17 cellular contexts compared by ENCODE assay signal in the genomic region with DNA sequence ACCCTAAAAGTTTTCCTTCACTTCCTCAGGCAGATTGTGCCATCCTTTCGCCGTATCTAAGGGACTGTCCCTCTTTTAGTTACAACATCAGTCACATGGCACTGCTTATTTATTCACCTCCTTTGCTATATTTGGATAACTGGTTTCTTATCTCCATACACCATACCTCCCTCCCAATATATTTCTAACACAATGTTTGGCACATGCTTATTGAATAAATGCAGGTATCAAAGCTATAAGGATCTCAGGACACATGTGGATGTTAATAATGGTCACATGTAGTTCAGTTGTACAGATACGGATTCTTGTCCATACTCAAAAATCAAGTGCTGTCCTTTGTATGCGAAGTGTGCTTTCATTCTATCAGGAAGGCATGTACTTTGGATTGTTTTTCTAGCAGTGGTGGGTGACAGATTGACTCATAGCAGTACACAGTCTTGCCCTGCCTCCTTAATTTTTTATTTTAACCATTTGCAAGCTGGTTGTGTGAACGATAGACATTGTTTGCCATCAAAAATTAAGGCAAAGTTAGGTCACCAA.
A peak's percentile ranks its signal among the peaks of the same experiment; 100 is the strongest.
DNase-seq lines count a peak whose midpoint lies in the region; ATAC-seq and TF ChIP-seq lines count a peak whose summit lies in the region.
"Had no signal": no experiment of that assay in that cellular context is flagged by ENCODE, and none has a peak within 500 bp of the region (broad histone marks: within the 10 kb centered on the region; RNA-seq: fewer than 3 reads in every experiment).

No MANE protein-coding gene starts in this region.

- H2AFZ ChIP-seq in hepatocyte = no peak overlapping the region

- peaks cover 21% of the 10 kb centered on the region for H3K36me3 Mint-ChIP-seq in CD4-positive, alpha-beta T cell (ENCODE audit: low read depth)
- H3K36me3 Mint-ChIP-seq in T-helper 17 cell (ENCODE audit: low read depth) = peaks cover 2% of the 10 kb centered on the region

- H3K36me3 ChIP-seq in hepatocyte (replicated peaks; ENCODE audit: insufficient read depth, low read depth) (no peaks in the 10 kb centered on the region), Peyer's patch (no peaks in the 10 kb centered on the region), psoas muscle (ENCODE audit: insufficient read depth in 1 of 2, low read depth in 1 of 2) (no peaks in the 10 kb centered on the region)
- H3K36me3 ChIP-seq: breast epithelium had no signal

- POLR2A ChIA-PET in CD4-positive, alpha-beta T cell (lab: Charles Lee) = interaction anchor here (0.8 to 1.0 kb wide), 2 partner anchors 11 to 457 kb away, joined by 3 read pairs; no protein-coding TSS in a partner anchor

- no peaks in the 10 kb centered on the region for H3K9me3 Mint-ChIP-seq in CD4-positive, alpha-beta T cell
- H3K9me3 Mint-ChIP-seq: activated T-helper 2 cell treated with anti-CD3 and anti-CD28 coated beads, Interferon-gamma antibody, Interleukin-2, Interleukin-4, amounts not matched to agents 10 μg/mL and 5 μg/mL and 100 μg/mL, durations not matched to agents 14 hours and 24 hours and 36 hours; T-helper 2 cell treated with Interferon-gamma antibody and Interleukin-4, amounts not matched to agents 5 μg/mL and 100 μg/mL, for 36 hours had no signal

- peak overlapping the region; percentile 5 for H3K27ac Mint-ChIP-seq in CD4-positive, alpha-beta T cell
- H3K27ac Mint-ChIP-seq in T-helper 17 cell = peak overlapping the region; percentile 97
- H3K27ac Mint-ChIP-seq: activated T-helper 2 cell treated with anti-CD3 and anti-CD28 coated beads, Interferon-gamma antibody, Interleukin-2, Interleukin-4, amounts not matched to agents 10 μg/mL and 5 μg/mL and 100 μg/mL, durations not matched to agents 14 hours and 24 hours and 36 hours; B cell had no signal

- H3K4me2 ChIP-seq in hepatocyte = no peak overlapping the region

- no peak for DNase-seq in CD4-positive, alpha-beta T cell
- DNase-seq in Daoy (ENCODE audit: low read depth) (peak; percentile 15), T-helper 17 cell (no peak), hepatocyte (ENCODE audit: low spot score) (peak; percentile 5), Peyer's patch (no peak), psoas muscle (no peak)
- DNase-seq in stimulated activated CD4-positive, alpha-beta T cell treated with anti-CD3 and anti-CD28 coated beads, Interleukin-2, amount 100 ng/mL, for 48 hours = no peak
- no peak for DNase-seq in NK-92 treated with Interleukin-12 subunit alpha and Interleukin-12 subunit beta, amount 100 ng/mL, for 24 hours (lab: John Stamatoyannopoulos, UW)
- DNase-seq: effector CD8-positive, alpha-beta T cell; midbrain; NCI-H1105; NCI-H226; stimulated activated CD4-positive, alpha-beta T cell treated with anti-CD3 and anti-CD28 coated beads, Interleukin-12 subunit alpha, Interleukin-12 subunit beta, amount 100 ng/mL, for 4 hours had no signal

- no peak for ATAC-seq in CD4-positive, alpha-beta T cell (ENCODE audit: poor library complexity)
- no peak for ATAC-seq in T-helper 17 cell
- no peak for ATAC-seq in psoas muscle

- no peak overlapping the region for H3K4me3 Mint-ChIP-seq in CD4-positive, alpha-beta T cell
- H3K4me3 Mint-ChIP-seq in T-helper 17 cell = peak overlapping the region; percentile 52
- H3K4me3 Mint-ChIP-seq: B cell; T-helper 2 cell treated with Interferon-gamma antibody and Interleukin-4, amounts not matched to agents 5 μg/mL and 100 μg/mL, for 36 hours had no signal

- H3K9me2 ChIP-seq in hepatocyte (replicated peaks; ENCODE audit: insufficient read depth) = no peaks in the 10 kb centered on the region

- CTCF ChIA-PET in CD4-positive, alpha-beta T cell (lab: Charles Lee) = no interaction called here

- 65% methylated on average over 5 of the region's 5 CpGs for WGBS in hepatocyte (ENCODE audit: low lambda C conversion rate, missing lambda C conversion rate)
- 73 to 88% (median 80%) methylated on average over 5 of the region's 5 CpGs for WGBS in psoas muscle, 3 donors

- TF ChIP-seq POLR2A in Peyer's patch (IDR thresholded peaks at IDR 0.05) = no peak

- intact Hi-C loops in CD4-positive, alpha-beta T cell (cut with DNase I, micrococcal nuclease) = loop anchor here in 1 of 2 experiments (10.0 kb wide), 1 partner anchor 234 kb away; no protein-coding TSS in a partner anchor
- intact Hi-C loops in psoas muscle (cut with DNase I) = no loop called here

- TF ChIP-seq CTCF in CD4-positive, alpha-beta T cell (IDR thresholded peaks at IDR 0.05) = no peak
- TF ChIP-seq CTCF in hepatocyte (IDR thresholded peaks at IDR 0.05; ENCODE audit: poor library complexity) (no peak), Peyer's patch (IDR thresholded peaks at IDR 0.05) (no peak), psoas muscle (IDR thresholded peaks at IDR 0.05) (no peak)

- no peak overlapping the region for H3K27ac ChIP-seq in CD4-positive, alpha-beta T cell (ENCODE audit: low read depth, low read length)
- H3K27ac ChIP-seq in hepatocyte (no peak overlapping the region), Peyer's patch (no peak overlapping the region), psoas muscle (no peak overlapping the region)
- H3K27ac ChIP-seq: breast epithelium had no signal

- H3K4me3 ChIP-seq in hepatocyte (no peak overlapping the region), Peyer's patch (no peak overlapping the region), psoas muscle (no peak overlapping the region)
- H3K4me3 ChIP-seq: breast epithelium had no signal

- no peaks in the 10 kb centered on the region for H3K9me3 ChIP-seq in CD4-positive, alpha-beta T cell (ENCODE audit: control insufficient read depth, low read length)
- H3K9me3 ChIP-seq in T-helper 17 cell (ENCODE audit: control insufficient read depth, low read length, poor library complexity, severe bottlenecking) (no peaks in the 10 kb centered on the region), hepatocyte (ENCODE audit: low read depth) (no peaks in the 10 kb centered on the region), Peyer's patch (no peaks in the 10 kb centered on the region), psoas muscle (no peaks in the 10 kb centered on the region)
- H3K9me3 ChIP-seq: breast epithelium had no signal

- no peaks in the 10 kb centered on the region for H3K27me3 ChIP-seq in CD4-positive, alpha-beta T cell (ENCODE audit: control insufficient read depth, insufficient read depth, low read length)
- no peaks in the 10 kb centered on the region for H3K27me3 ChIP-seq in hepatocyte
- H3K27me3 ChIP-seq in Peyer's patch = no peaks in the 10 kb centered on the region
- no peaks in the 10 kb centered on the region for H3K27me3 ChIP-seq in psoas muscle (ENCODE audit: insufficient read depth in 3 of 3, low read length in 2 of 3)
- H3K27me3 ChIP-seq: breast epithelium had no signal

- H3K79me2 ChIP-seq in hepatocyte = no peaks in the 10 kb centered on the region

- H3K4me1 ChIP-seq in hepatocyte (ENCODE audit: insufficient read depth) (peaks cover 6% of the 10 kb centered on the region), Peyer's patch (no peaks in the 10 kb centered on the region), psoas muscle (no peaks in the 10 kb centered on the region)
- H3K4me1 ChIP-seq: breast epithelium had no signal

- no peaks in the 10 kb centered on the region for H3K27me3 Mint-ChIP-seq in CD4-positive, alpha-beta T cell
- no peaks in the 10 kb centered on the region for H3K27me3 Mint-ChIP-seq in T-helper 17 cell
- H3K27me3 Mint-ChIP-seq: B cell had no signal

- peaks cover 55% of the 10 kb centered on the region for H3K4me1 Mint-ChIP-seq in CD4-positive, alpha-beta T cell (ENCODE audit: low read depth)
- H3K4me1 Mint-ChIP-seq in T-helper 17 cell = peaks cover 28% of the 10 kb centered on the region
- H3K4me1 Mint-ChIP-seq: B cell had no signal

- no peaks in the 10 kb centered on the region for H4K20me1 ChIP-seq in hepatocyte (ENCODE audit: insufficient read depth, poor library complexity, severe bottlenecking)

Comparison
In these comparisons a context has a peak if more than half of its experiments do, and no peak if none do; other contexts are left out.
1. DNase-seq: peak in Daoy (single experiment) and hepatocyte (single experiment); none in CD4-positive, alpha-beta T cell (0 of 10), T-helper 17 cell (0 of 3), stimulated activated CD4-positive, alpha-beta T cell treated with anti-CD3 and anti-CD28 coated beads, Interleukin-2, amount 100 ng/mL, for 48 hours (0 of 2), NK-92 treated with Interleukin-12 subunit alpha and Interleukin-12 subunit beta, amount 100 ng/mL, for 24 hours (single experiment), Peyer's patch (0 of 3) and psoas muscle (0 of 2).